In the genomic region with DNA sequence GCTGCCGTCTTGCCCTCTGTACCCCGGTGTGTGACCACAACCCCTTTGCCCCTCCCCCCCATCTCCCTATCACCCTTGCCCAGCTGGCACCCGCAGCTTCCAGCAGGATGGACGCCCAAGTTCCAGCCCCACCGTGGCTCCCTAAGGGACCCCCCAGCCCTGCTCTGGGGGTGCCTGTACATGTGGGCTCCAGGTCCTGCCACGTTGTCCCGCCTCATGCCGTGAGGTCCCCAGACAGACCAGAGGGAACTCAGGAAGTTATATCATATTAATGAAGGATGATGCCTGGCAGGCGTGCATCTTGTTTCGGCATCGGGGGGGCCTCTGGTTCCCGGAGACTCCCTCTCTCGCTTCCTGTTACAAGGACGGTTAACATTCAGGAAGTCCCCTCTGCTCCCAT, we compare ENCODE assay signal across 18 cellular contexts. TPM values are rescaled to one million over a fixed set of nuclear protein-coding genes. Genes with fewer than 3 reads are reported as not detected.
DNase-seq lines count a peak whose midpoint lies in the region; ATAC-seq and TF ChIP-seq lines count a peak whose summit lies in the region.
"Had no signal": no experiment of that assay in that cellular context is flagged by ENCODE, and none has a peak within 500 bp of the region (broad histone marks: within the 10 kb centered on the region; RNA-seq: fewer than 3 reads in every experiment).

No MANE protein-coding gene starts in this region.

- no peak overlapping the region for H2BK5ac ChIP-seq in neuronal stem cell (ENCODE audit: low read length)

- H3K4me1 ChIP-seq in heart right ventricle (peaks cover 10 to 73% (median 44%) of the 10 kb centered on the region in 9 donors), colonic mucosa (no peaks in the 10 kb centered on the region), neuronal stem cell (ENCODE audit: control insufficient read depth in 2 of 2, insufficient read depth in 1 of 2, low read depth in 1 of 2, low read length in 2 of 2) (peaks cover 13 to 19% of the 10 kb centered on the region in 2 donors), uterus (peaks cover 0 to 7% of the 10 kb centered on the region in 2 donors)

- H3K9me3 ChIP-seq in heart right ventricle = no peaks in the 10 kb centered on the region
- H3K9me3 ChIP-seq in colonic mucosa = no peaks in the 10 kb centered on the region
- no peaks in the 10 kb centered on the region for H3K9me3 ChIP-seq in neuronal stem cell (replicated peaks in 1 of 2; ENCODE audit: control insufficient read depth in 2 of 2, insufficient read depth in 1 of 2, low read depth in 1 of 2, low read length in 2 of 2)
- H3K9me3 ChIP-seq in uterus = no peaks in the 10 kb centered on the region

- no peak overlapping the region for H2BK12ac ChIP-seq in neuronal stem cell (ENCODE audit: low read length)

- H2AFZ ChIP-seq in neuronal stem cell (ENCODE audit: low read length) = no peak overlapping the region

- H3K14ac ChIP-seq in neuronal stem cell (ENCODE audit: low read length) = no peak overlapping the region

- ATAC-seq in heart right ventricle (no peak), left ventricle myocardium superior (no peak), GM19351 (IDR thresholded peaks at IDR 0.05; ENCODE audit: unreplicated experiment) (no peak)
- ATAC-seq: activated CD8-positive, alpha-beta memory T cell treated with anti-CD3 and anti-CD28 coated beads, Interleukin-2, amount 10 ng/mL, durations not matched to agents 7 days and 5 days; effector memory CD8-positive, alpha-beta T cell; WTC11 had no signal

- intact Hi-C loops in heart right ventricle (cut with DNase I) = no loop called here
- intact Hi-C loops in left ventricle myocardium superior (cut with micrococcal nuclease) = no loop called here
- intact Hi-C loops in colonic mucosa (cut with DNase I) = no loop called here
- intact Hi-C loops in uterus (cut with DNase I; ENCODE audit: low total_unique reads) = no loop called here

- TF ChIP-seq CTCF in heart right ventricle (IDR thresholded peaks at IDR 0.05) (no peak), colonic mucosa (IDR thresholded peaks at IDR 0.05) (no peak), uterus (IDR thresholded peaks at IDR 0.05) (no peak)

- DNase-seq in heart right ventricle = no peak
- no peak for DNase-seq in left ventricle myocardium superior
- no peak for DNase-seq in colonic mucosa
- no peak for DNase-seq in neuronal stem cell (ENCODE audit: low spot score)
- no peak for DNase-seq in uterus
- DNase-seq in SK-N-DZ (ENCODE audit: low spot score) = no peak
- no peak for DNase-seq in anterior cingulate cortex (lab: John Stamatoyannopoulos, UW)
- DNase-seq: activated CD8-positive, alpha-beta memory T cell treated with anti-CD3 and anti-CD28 coated beads, Interleukin-2, amount 10 ng/mL, durations not matched to agents 7 days and 5 days; activated naive CD4-positive, alpha-beta T cell treated with anti-CD3 and anti-CD28 coated beads, Interleukin-2, amount 50 U/mL, for 16 hours; effector memory CD8-positive, alpha-beta T cell; KG1; mammary epithelial cell; NCI-H1105; NK-92 treated with Interleukin-12 subunit alpha and Interleukin-12 subunit beta, amount 100 ng/mL, for 24 hours had no signal

- H3K4me3 ChIP-seq in heart right ventricle (no peak overlapping the region), colonic mucosa (no peak overlapping the region), neuronal stem cell (ENCODE audit: low read length in 2 of 2) (no peak overlapping the region), uterus (no peak overlapping the region)
- H3K4me3 ChIP-seq: SK-N-MC had no signal

- H3K79me1 ChIP-seq in neuronal stem cell (ENCODE audit: low read depth, low read length) = peaks cover 1% of the 10 kb centered on the region

- no peak overlapping the region for H4K8ac ChIP-seq in neuronal stem cell (ENCODE audit: low read depth, low read length)

- 47 to 56% methylated on average over 14 of the region's 14 CpGs for WGBS in heart right ventricle, 2 donors
- WGBS in neuronal stem cell (ENCODE audit: extremely low coverage in 2 of 2, insufficient read length in 2 of 2, insufficient replicate concordance in 1 of 2), 2 donors = no CpG with 5 or more reads among the region's 14 CpGs

- H2BK15ac ChIP-seq in neuronal stem cell (ENCODE audit: low read length) = no peak overlapping the region

- H3K36me3 ChIP-seq in heart right ventricle (no peaks in the 10 kb centered on the region), colonic mucosa (no peaks in the 10 kb centered on the region), neuronal stem cell (replicated peaks in 1 of 2; ENCODE audit: control insufficient read depth in 2 of 2, insufficient read depth in 2 of 2, low read length in 2 of 2) (no peaks in the 10 kb centered on the region), uterus (no peaks in the 10 kb centered on the region)

- no peak overlapping the region for H2BK120ac ChIP-seq in neuronal stem cell (ENCODE audit: low read depth, low read length)

- H3K27ac ChIP-seq in heart right ventricle (peak overlapping the region in 9 of 10 donors; percentile 52 to 88 (median 76)), colonic mucosa (peak overlapping the region; percentile 57), neuronal stem cell (replicated peaks; ENCODE audit: low read length) (no peak overlapping the region), uterus (peak overlapping the region; percentile 81 to 89)
- H3K27ac ChIP-seq: SK-N-MC had no signal

- H3K4me2 ChIP-seq in neuronal stem cell (ENCODE audit: insufficient read depth, low read length, poor library complexity, severe bottlenecking) = no peak overlapping the region

- no peak for TF ChIP-seq POLR2A in uterus (IDR thresholded peaks at IDR 0.05)

- H2AK5ac ChIP-seq in neuronal stem cell (ENCODE audit: low read depth, low read length) = peak overlapping the region; percentile 47

- H4K91ac ChIP-seq in neuronal stem cell (ENCODE audit: low read depth, low read length, poor library complexity) = no peak overlapping the region

- H3K23ac ChIP-seq in neuronal stem cell (ENCODE audit: low read depth, low read length, poor library complexity) = no peak overlapping the region

- H3K4ac ChIP-seq in neuronal stem cell (ENCODE audit: low read length) = no peak overlapping the region

- H3K9ac ChIP-seq in colonic mucosa (ENCODE audit: low read depth in 2 of 2, low read length in 2 of 2) = no peak overlapping the region
- H3K9ac ChIP-seq in neuronal stem cell (ENCODE audit: low read depth, low read length, poor library complexity) = no peak overlapping the region

- no peak overlapping the region for H3K18ac ChIP-seq in neuronal stem cell (ENCODE audit: low read length)

- H3K27me3 ChIP-seq in heart right ventricle = peaks cover 0 to 4% (median 0%) of the 10 kb centered on the region in 7 donors
- no peaks in the 10 kb centered on the region for H3K27me3 ChIP-seq in colonic mucosa
- H3K27me3 ChIP-seq in neuronal stem cell (ENCODE audit: control insufficient read depth in 3 of 3, insufficient read depth in 3 of 3, low read depth in 1 of 3, low read length in 3 of 3) = peaks cover 0 to 7% (median 0%) of the 10 kb centered on the region in 3 experiments
- H3K27me3 ChIP-seq in uterus = no peaks in the 10 kb centered on the region

RNA-seq across cellular contexts. Expression of gene PTGIR, which starts 1.6 kb away (rescaled TPM):
- total RNA-seq in heart right ventricle (10 to 100 TPM in 1 of 10 donors, 1 to 10 TPM in 9; 1.4 to 13.7 (median 2.6) TPM), left ventricle myocardium superior (3.0 TPM), colonic mucosa (under 1 TPM; 0.82 TPM), uterus (1 to 10 TPM in 2 of 4 donors, under 1 TPM in 2; 0.51 to 6.1 (median 3.5) TPM)
- polyA plus RNA-seq in heart right ventricle = 1 to 10 TPM; 5.5 to 8.5 TPM
- polyA plus RNA-seq in neuronal stem cell (2013, experiment 1 of 2) = 0.04 TPM
- 0.07 TPM for polyA plus RNA-seq in neuronal stem cell (2013, experiment 2 of 2)
- 0.15 and 0.72 TPM in 2 replicates for polyA plus RNA-seq in SK-N-DZ (2014; cell fraction: cytosol; rRNA removed)
- 0.50 and 0.57 TPM in 2 replicates for polyA plus RNA-seq in SK-N-DZ (2014; cell fraction: nucleus; rRNA removed)
- polyA plus RNA-seq: mammary epithelial cell had no signal

RNA-seq across cellular contexts. Expression of gene GNG8, which starts 9.6 kb away (rescaled TPM):
- 1 to 10 TPM in 2 of 10 donors, not detected in 8; 1.9 to 5.9 TPM for total RNA-seq in heart right ventricle
- not detected for polyA plus RNA-seq in heart right ventricle
- total RNA-seq in left ventricle myocardium superior = not detected
- not detected for total RNA-seq in colonic mucosa
- polyA plus RNA-seq in neuronal stem cell (2013, experiment 1 of 2) = 6.3 TPM
- polyA plus RNA-seq in neuronal stem cell (2013, experiment 2 of 2) = 10.6 TPM
- not detected for total RNA-seq in uterus
- polyA plus RNA-seq in SK-N-DZ (2014; cell fraction: cytosol; rRNA removed) = not detected in 2 replicates
- not detected in 2 replicates for polyA plus RNA-seq in SK-N-DZ (2014; cell fraction: nucleus; rRNA removed)
- total RNA-seq: mammary epithelial cell, WTC11 had no signal
- polyA plus RNA-seq: AG04450, mammary epithelial cell had no signal

RNA-seq across cellular contexts. Expression of gene CALM3, which starts 25.3 kb away (rescaled TPM):
- 100 to 1,000 TPM; 214 to 488 (median 287) TPM for total RNA-seq in heart right ventricle
- polyA plus RNA-seq in heart right ventricle = 100 to 1,000 TPM; 304 to 370 TPM
- total RNA-seq in left ventricle myocardium superior = 323 TPM
- 100 to 1,000 TPM; 309 to 444 TPM for total RNA-seq in colonic mucosa
- 426 TPM for polyA plus RNA-seq in neuronal stem cell (2013, experiment 1 of 2)
- 419 TPM for polyA plus RNA-seq in neuronal stem cell (2013, experiment 2 of 2)
- 100 to 1,000 TPM in 3 of 4 donors, 10 to 100 TPM in 1; 83.8 to 225 (median 157) TPM for total RNA-seq in uterus
- polyA plus RNA-seq in SK-N-DZ (2014; cell fraction: cytosol; rRNA removed) = 185 and 254 TPM in 2 replicates
- 86.7 and 103 TPM in 2 replicates for polyA plus RNA-seq in SK-N-DZ (2014; cell fraction: nucleus; rRNA removed)

RNA-seq across cellular contexts. Expression of gene DACT3, which starts 34.5 kb away (rescaled TPM):
- total RNA-seq in heart right ventricle (10 to 100 TPM in 7 of 10 donors, 1 to 10 TPM in 3; 6.9 to 29.3 (median 14.9) TPM), left ventricle myocardium superior (14.1 TPM), colonic mucosa (1 to 10 TPM; 1.6 to 5.3 TPM), uterus (10 to 100 TPM in 3 of 4 donors, under 1 TPM in 1; 0.29 to 90.1 (median 30.3) TPM)
- 1 to 10 TPM; 3.9 to 5.0 TPM for polyA plus RNA-seq in heart right ventricle
- 6.5 TPM for polyA plus RNA-seq in neuronal stem cell (2013, experiment 1 of 2)
- polyA plus RNA-seq in neuronal stem cell (2013, experiment 2 of 2) = 6.5 TPM
- 3.1 and 6.6 TPM in 2 replicates for polyA plus RNA-seq in SK-N-DZ (2014; cell fraction: cytosol; rRNA removed)
- 3.2 and 5.7 TPM in 2 replicates for polyA plus RNA-seq in SK-N-DZ (2014; cell fraction: nucleus; rRNA removed)
